In the genomic region with DNA sequence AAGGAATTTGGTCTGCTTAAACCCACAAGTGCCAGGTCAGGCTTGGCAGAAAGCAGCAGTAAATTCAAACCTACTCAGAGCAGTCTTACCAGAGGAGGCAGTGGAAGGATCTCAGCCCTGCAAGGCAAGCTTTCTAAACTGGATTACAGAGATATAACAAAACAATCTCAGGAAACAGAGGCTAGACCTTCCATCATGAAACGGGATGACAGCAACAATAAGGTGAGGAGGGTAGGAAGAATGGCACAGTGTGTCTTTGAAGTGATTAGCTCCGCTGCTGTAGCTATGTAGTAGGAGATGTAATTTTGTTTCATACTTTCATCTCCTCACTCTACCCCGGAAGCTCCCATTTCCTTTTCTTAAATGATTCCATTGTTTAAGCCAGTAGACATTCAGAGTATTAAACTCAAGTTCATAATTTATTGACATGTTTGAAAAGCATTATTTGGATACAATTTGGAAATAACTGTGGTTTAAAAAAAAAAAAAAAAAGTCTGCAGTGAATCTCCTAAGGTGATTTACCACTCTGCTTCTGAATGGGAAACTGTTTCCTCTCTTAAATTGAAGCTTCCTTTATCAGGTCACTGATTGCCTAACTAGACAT, we compare ENCODE assay signal across 1 cellular context.
TF ChIP-seq lines count a peak whose summit lies in the region.

No MANE protein-coding gene starts in this region.

TF ChIP-seq in HepG2, 621 proteins besides CTCF, POLR2A, EP300 and RAD21:
- no peak for TF ChIP-seq SMAD1 (CRISPR knock-in tag; IDR thresholded peaks at IDR 0.05; ENCODE audit: borderline replicate concordance, low read depth)
- TF ChIP-seq RBM22 (optimal IDR thresholded peaks at IDR 0.05; ENCODE audit: low read length): no peak
- TF ChIP-seq SMARCC2 (IDR thresholded peaks at IDR 0.05): no peak
- TF ChIP-seq ZNF562 (CRISPR knock-in tag; IDR thresholded peaks at IDR 0.05; ENCODE audit: borderline replicate concordance): no peak
- TF ChIP-seq, protein P1, sequence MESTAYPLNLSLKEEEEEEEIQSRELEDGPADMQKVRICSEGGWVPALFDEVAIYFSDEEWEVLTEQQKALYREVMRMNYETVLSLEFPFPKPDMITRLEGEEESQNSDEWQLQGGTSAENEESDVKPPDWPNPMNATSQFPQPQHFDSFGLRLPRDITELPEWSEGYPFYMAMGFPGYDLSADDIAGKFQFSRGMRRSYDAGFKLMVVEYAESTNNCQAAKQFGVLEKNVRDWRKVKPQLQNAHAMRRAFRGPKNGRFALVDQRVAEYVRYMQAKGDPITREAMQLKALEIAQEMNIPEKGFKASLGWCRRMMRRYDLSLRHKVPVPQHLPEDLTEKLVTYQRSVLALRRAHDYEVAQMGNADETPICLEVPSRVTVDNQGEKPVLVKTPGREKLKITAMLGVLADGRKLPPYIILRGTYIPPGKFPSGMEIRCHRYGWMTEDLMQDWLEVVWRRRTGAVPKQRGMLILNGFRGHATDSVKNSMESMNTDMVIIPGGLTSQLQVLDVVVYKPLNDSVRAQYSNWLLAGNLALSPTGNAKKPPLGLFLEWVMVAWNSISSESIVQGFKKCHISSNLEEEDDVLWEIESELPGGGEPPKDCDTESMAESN (CRISPR knock-in tag; conservative IDR thresholded peaks at IDR 0.05): no peak
